ENCODE assay signal across 10 cellular contexts in the genomic region with DNA sequence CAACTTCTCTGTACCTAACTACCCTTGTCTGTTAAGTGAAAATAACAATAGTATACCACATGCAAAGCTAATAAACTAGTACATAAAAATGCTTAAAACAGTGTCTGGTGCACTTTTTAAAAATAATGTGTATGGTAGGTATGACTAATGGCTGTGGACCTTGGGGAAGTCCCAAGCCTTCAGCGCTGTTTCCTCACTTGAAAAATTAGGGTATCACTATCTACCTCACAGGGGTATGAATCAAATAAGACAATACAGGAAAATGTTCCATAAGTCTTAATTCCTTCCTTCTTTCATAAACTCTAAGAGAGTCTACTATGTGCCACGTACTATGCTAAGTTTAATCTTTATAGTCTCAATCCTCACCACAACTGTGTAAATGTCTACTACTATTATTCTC. TPM values are rescaled to one million over a fixed set of nuclear protein-coding genes. Genes with fewer than 3 reads are reported as not detected.
A peak's percentile ranks its signal among the peaks of the same experiment; 100 is the strongest.
DNase-seq lines count a peak whose midpoint lies in the region; ATAC-seq and TF ChIP-seq lines count a peak whose summit lies in the region.
"Had no signal": no experiment of that assay in that cellular context is flagged by ENCODE, and none has a peak within 500 bp of the region (broad histone marks: within the 10 kb centered on the region; RNA-seq: fewer than 3 reads in every experiment).

No MANE protein-coding gene starts in this region.

- peaks cover 12% of the 10 kb centered on the region for H3K4me1 ChIP-seq in CD4-positive, CD25-positive, alpha-beta regulatory T cell (ENCODE audit: control insufficient read depth, insufficient read depth, low read length, poor library complexity, severe bottlenecking)

- TF ChIP-seq CTCF in HFFc6 (IDR thresholded peaks at IDR 0.05): no peak

- ATAC-seq in CD4-positive, CD25-positive, alpha-beta regulatory T cell (ENCODE audit: low read depth in 2 of 2): peak; percentile 46 to 59
- ATAC-seq in HG02981 (IDR thresholded peaks at IDR 0.05; ENCODE audit: unreplicated experiment) (no peak), HG03025 (IDR thresholded peaks at IDR 0.05; ENCODE audit: low FRiP score, unreplicated experiment) (no peak)
- ATAC-seq: sciatic nerve had no signal

- no peak overlapping the region for H3K4me3 ChIP-seq in CD4-positive, CD25-positive, alpha-beta regulatory T cell (ENCODE audit: low read depth, low read length)

- DNase-seq in CD4-positive, CD25-positive, alpha-beta regulatory T cell: peak in 1 of 3 donors; percentile 23
- DNase-seq in HFFc6 (peak; percentile 25), amniotic epithelial cell (ENCODE audit: low read depth) (peak; percentile 74), lung microvascular endothelial cell (ENCODE audit: low read depth in 2 of 2) (peak; percentile 33 to 78), KBM-7 (no peak), Ammon's horn (ENCODE audit: low spot score) (no peak)
- DNase-seq: NCI-H510A had no signal

- H3K4me1 Mint-ChIP-seq in CD4-positive, CD25-positive, alpha-beta regulatory T cell: peaks cover 30 to 68% (median 51%) of the 10 kb centered on the region in 4 donors
- H3K4me1 Mint-ChIP-seq in HFFc6 (ENCODE audit: low read depth): peaks cover 70% of the 10 kb centered on the region

- peak overlapping the region; percentile 49 to 70 (median 52) for H3K27ac Mint-ChIP-seq in CD4-positive, CD25-positive, alpha-beta regulatory T cell
- peak overlapping the region; percentile 73 for H3K27ac Mint-ChIP-seq in HFFc6

- H3K27ac ChIP-seq in CD4-positive, CD25-positive, alpha-beta regulatory T cell (ENCODE audit: insufficient read depth, low read length, poor library complexity, severe bottlenecking): no peak overlapping the region

- no peaks in the 10 kb centered on the region for H3K36me3 ChIP-seq in CD4-positive, CD25-positive, alpha-beta regulatory T cell (ENCODE audit: control insufficient read depth, insufficient read depth, low read length)

- H3K27me3 Mint-ChIP-seq in CD4-positive, CD25-positive, alpha-beta regulatory T cell: no peaks in the 10 kb centered on the region
- peaks cover 1% of the 10 kb centered on the region; the same call in 1 of the 2 replicates for H3K27me3 Mint-ChIP-seq in HFFc6 (ENCODE audit: insufficient read depth)

- no peaks in the 10 kb centered on the region for H3K9me3 Mint-ChIP-seq in CD4-positive, CD25-positive, alpha-beta regulatory T cell
- H3K9me3 Mint-ChIP-seq in HFFc6: no peaks in the 10 kb centered on the region

- no peaks in the 10 kb centered on the region for H3K9me3 ChIP-seq in CD4-positive, CD25-positive, alpha-beta regulatory T cell (ENCODE audit: control insufficient read depth in 2 of 2, low read length in 2 of 2)

- in situ Hi-C loops in KBM-7 (cut with MboI; ENCODE audit: low pct_unique_long_range_greater_than_20kb, low sequenced_read_pairs): no loop called here

- no peaks in the 10 kb centered on the region for H3K27me3 ChIP-seq in CD4-positive, CD25-positive, alpha-beta regulatory T cell (ENCODE audit: control insufficient read depth, insufficient read depth, low read length)

- peaks cover 4% of the 10 kb centered on the region for H3K36me3 Mint-ChIP-seq in CD4-positive, CD25-positive, alpha-beta regulatory T cell
- H3K36me3 Mint-ChIP-seq in HFFc6 (ENCODE audit: low read depth): 0 out of 2 replicates have a peak, but pooled peaks cover 5% of the 10 kb centered on the region

- H3K4me3 Mint-ChIP-seq in CD4-positive, CD25-positive, alpha-beta regulatory T cell: peak overlapping the region in 1 of 4 donors; percentile 20
- peak overlapping the region; percentile 25; the same call in 1 of the 2 replicates for H3K4me3 Mint-ChIP-seq in HFFc6

RNA-seq across cellular contexts. Expression of a gene that starts 32.0 kb away (rescaled TPM):
- 18.4 TPM for total RNA-seq in CD4-positive, CD25-positive, alpha-beta regulatory T cell
- 10 to 100 TPM; 20.7 to 31.6 (median 24.2) TPM for polyA plus RNA-seq in CD4-positive, CD25-positive, alpha-beta regulatory T cell
- total RNA-seq in HFFc6 (2021; fragmentation: NEBNext Ultra II Directional; extraction: Animal tissue kit (Norgen Biotek cat#: 25700)): 10 to 100 TPM; 22.5 to 31.8 (median 26.0) TPM
- total RNA-seq in lung microvascular endothelial cell: 48.8 and 71.6 TPM in 2 replicates

RNA-seq across cellular contexts. Expression of a gene that starts 52.0 kb away (rescaled TPM):
- 31.3 TPM for total RNA-seq in CD4-positive, CD25-positive, alpha-beta regulatory T cell
- 10 to 100 TPM; 18.5 to 27.3 (median 23.1) TPM for polyA plus RNA-seq in CD4-positive, CD25-positive, alpha-beta regulatory T cell
- total RNA-seq in HFFc6 (2021; fragmentation: NEBNext Ultra II Directional; extraction: Animal tissue kit (Norgen Biotek cat#: 25700)): 10 to 100 TPM in 4 of 6 experiments, 1 to 10 TPM in 2; 8.4 to 12.6 (median 10.4) TPM
- total RNA-seq in lung microvascular endothelial cell: 10.0 and 14.9 TPM in 2 replicates

RNA-seq across cellular contexts. Expression of a gene that starts 52.4 kb away (rescaled TPM):
- 46.1 TPM for total RNA-seq in CD4-positive, CD25-positive, alpha-beta regulatory T cell
- 1 to 10 TPM; 3.9 to 5.4 (median 4.1) TPM for polyA plus RNA-seq in CD4-positive, CD25-positive, alpha-beta regulatory T cell
- 10 to 100 TPM; 12.3 to 14.8 (median 14.2) TPM for total RNA-seq in HFFc6 (2021; fragmentation: NEBNext Ultra II Directional; extraction: Animal tissue kit (Norgen Biotek cat#: 25700))
- 13.1 and 24.6 TPM in 2 replicates for total RNA-seq in lung microvascular endothelial cell

Comparison
In these comparisons a context has a peak if more than half of its experiments do, and no peak if none do; other contexts are left out.
1. ATAC-seq: peak in CD4-positive, CD25-positive, alpha-beta regulatory T cell (2 of 2); none in HG02981 (single experiment) and HG03025 (single experiment).
2. DNase-seq: peak in HFFc6 (single experiment), amniotic epithelial cell (single experiment) and lung microvascular endothelial cell (2 of 2); none in KBM-7 (single experiment) and Ammon's horn (single experiment).